In genomic region chr4:42252315-42252714, GRCh38 we compare ENCODE assay signal across 7 cellular contexts.
"Had no signal": no experiment of that assay in that cellular context is flagged by ENCODE, and none has a peak within 500 bp of the region (broad histone marks: within the 10 kb centered on the region; RNA-seq: fewer than 3 reads in every experiment).

No MANE protein-coding gene starts in this region.

- H3K36me3 Mint-ChIP-seq: IgD-negative memory B cell had no signal

- ATAC-seq: HepG2 had no signal

- H3K4me3 Mint-ChIP-seq: IgD-negative memory B cell had no signal

- H3K27ac Mint-ChIP-seq: IgD-negative memory B cell had no signal

- FAIRE-seq: HepG2 had no signal

- H3K9ac ChIP-seq: KMS-11 had no signal

- H3K27ac ChIP-seq: HL-60, KMS-11 had no signal

- DNase-seq: IMR-90, KBM-7, KG1 had no signal

- H3K4me1 Mint-ChIP-seq: IgD-negative memory B cell had no signal

- H3K4me2 ChIP-seq: KMS-11 had no signal
